Comparison of ENCODE assay signal across 12 cellular contexts in the genomic region with DNA sequence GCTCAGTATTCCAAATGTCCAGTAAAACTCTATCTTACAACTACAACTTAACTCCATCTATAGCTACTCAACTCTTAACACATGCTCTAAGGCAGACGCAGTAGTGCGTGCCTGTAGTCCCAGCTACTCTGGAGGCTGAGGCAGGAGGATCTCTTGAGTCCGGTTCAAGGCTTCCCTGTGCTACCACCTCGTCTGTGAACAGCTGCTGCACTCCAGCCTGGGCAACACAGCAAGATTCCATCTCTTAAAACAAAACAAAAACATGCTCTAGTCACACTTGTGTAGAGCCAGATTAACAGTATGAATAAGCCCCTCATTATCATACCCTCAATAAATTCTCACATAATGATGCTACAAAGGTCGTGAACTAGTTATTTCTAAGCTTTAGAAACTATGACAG. TPM values are rescaled to one million over a fixed set of nuclear protein-coding genes. Genes with fewer than 3 reads are reported as not detected.
DNase-seq lines count a peak whose midpoint lies in the region; ATAC-seq and TF ChIP-seq lines count a peak whose summit lies in the region.
"Had no signal": no experiment of that assay in that cellular context is flagged by ENCODE, and none has a peak within 500 bp of the region (broad histone marks: within the 10 kb centered on the region; RNA-seq: fewer than 3 reads in every experiment).

No MANE protein-coding gene starts in this region.

- H3K79me2 ChIP-seq in H9 (ENCODE audit: insufficient read depth, low read length): peaks cover 66% of the 10 kb centered on the region

- H4K5ac ChIP-seq in H9 (ENCODE audit: insufficient read length, low read depth, low read length): no peak overlapping the region

- no peak overlapping the region for H2BK5ac ChIP-seq in H9 (ENCODE audit: insufficient read length, low read length)

- H2BK15ac ChIP-seq in H9 (ENCODE audit: low read depth, low read length): no peak overlapping the region

- H3K23me2 ChIP-seq in H9 (ENCODE audit: insufficient read length, low read depth, low read length, poor library complexity, severe bottlenecking): peaks cover 14% of the 10 kb centered on the region

- no peak overlapping the region for H3K18ac ChIP-seq in H9 (ENCODE audit: insufficient read length, low read depth, low read length)

- peaks cover 7% of the 10 kb centered on the region for H3K79me1 ChIP-seq in H9 (ENCODE audit: insufficient read depth, low read depth, low read length, poor library complexity, severe bottlenecking)

- intact Hi-C loops in A673 (cut with micrococcal nuclease; ENCODE audit: unreplicated experiment): loop anchor here (10.0 kb wide), 1 partner anchor 64 kb away; no protein-coding TSS in a partner anchor
- intact Hi-C loops in activated T-helper 2 cell treated with anti-CD3 and anti-CD28 coated beads, Interferon-gamma antibody, Interleukin-2, Interleukin-4, amounts not matched to agents 10 μg/mL and 5 μg/mL and 100 μg/mL, durations not matched to agents 14 hours and 24 hours and 36 hours (cut with micrococcal nuclease): no loop called here

- POLR2A ChIA-PET in A673 (lab: Charles Lee; ENCODE audit: low non-redundant PET): interaction anchor here (0.6 kb wide), 1 partner anchor 78 kb away, joined by 3 read pairs; no protein-coding TSS in a partner anchor

- CTCF ChIA-PET in A673 (lab: Charles Lee): no interaction called here

- H3T11ph ChIP-seq in H9 (ENCODE audit: low read length): no peak overlapping the region

- H2AK5ac ChIP-seq in H9 (ENCODE audit: insufficient read length, low read length): no peak overlapping the region

- H3K36me3 ChIP-seq in A673 (ENCODE audit: insufficient read depth, low read length, poor library complexity, severe bottlenecking) (peaks cover 52% of the 10 kb centered on the region), muscle layer of colon (ENCODE audit: insufficient read depth, low read length) (peaks cover 21% of the 10 kb centered on the region)

- no peaks in the 10 kb centered on the region; a peak in 1 of 5 replicates for H3K9me3 Mint-ChIP-seq in H9
- H3K9me3 Mint-ChIP-seq in activated T-helper 2 cell treated with anti-CD3 and anti-CD28 coated beads, Interferon-gamma antibody, Interleukin-2, Interleukin-4, amounts not matched to agents 10 μg/mL and 5 μg/mL and 100 μg/mL, durations not matched to agents 14 hours and 24 hours and 36 hours: no peaks in the 10 kb centered on the region

- no peak overlapping the region for H2BK120ac ChIP-seq in H9 (ENCODE audit: low read depth, low read length, poor library complexity, severe bottlenecking)

- no peaks in the 10 kb centered on the region for H3K27me3 Mint-ChIP-seq in H9 (ENCODE audit: low read depth)
- no peaks in the 10 kb centered on the region for H3K27me3 Mint-ChIP-seq in activated T-helper 2 cell treated with anti-CD3 and anti-CD28 coated beads, Interferon-gamma antibody, Interleukin-2, Interleukin-4, amounts not matched to agents 10 μg/mL and 5 μg/mL and 100 μg/mL, durations not matched to agents 14 hours and 24 hours and 36 hours (ENCODE audit: low read depth)

- no peaks in the 10 kb centered on the region for H4K20me1 ChIP-seq in H9 (ENCODE audit: control insufficient read depth, insufficient read depth, insufficient read length)

- no TSS peak for BruUV-seq in A673 (replicated peaks; lab: Mats Ljungman, UMichigan)

- no peak overlapping the region for H3K9ac ChIP-seq in H9 (ENCODE audit: extremely low read depth, insufficient read length, low read length)
- H3K9ac ChIP-seq in muscle layer of colon (ENCODE audit: low read length): peak overlapping the region; percentile 23

- H3K4me1 ChIP-seq in A673 (ENCODE audit: insufficient read depth, low read length, poor library complexity, severe bottlenecking): peaks cover 17% of the 10 kb centered on the region
- H3K4me1 ChIP-seq in H9 (ENCODE audit: insufficient read depth, low read length): no peaks in the 10 kb centered on the region
- H3K4me1 ChIP-seq in muscle layer of colon (ENCODE audit: insufficient read depth, low read length): peaks cover 37% of the 10 kb centered on the region

- ATAC-seq in omental fat pad (ENCODE audit: low FRiP score): no peak
- no peak for ATAC-seq in GM19397 (IDR thresholded peaks at IDR 0.05; ENCODE audit: unreplicated experiment)

- no peak overlapping the region for H4K91ac ChIP-seq in H9 (ENCODE audit: insufficient read length, low read depth, low read length)

- H3K23ac ChIP-seq in H9 (ENCODE audit: insufficient read length, low read depth, low read length): no peak overlapping the region

- H3K9me3 ChIP-seq in A673 (ENCODE audit: low read depth, low read length, poor library complexity, severe bottlenecking) (no peaks in the 10 kb centered on the region), H9 (ENCODE audit: control insufficient read depth, low read depth, low read length) (no peaks in the 10 kb centered on the region), muscle layer of colon (ENCODE audit: low read length) (no peaks in the 10 kb centered on the region)
- H3K9me3 ChIP-seq: upper lobe of left lung had no signal

- no peak for TF ChIP-seq CTCF in A673 (conservative IDR thresholded peaks at IDR 0.05; ENCODE audit: low read depth, low read length)
- TF ChIP-seq CTCF in H9 (conservative IDR thresholded peaks at IDR 0.05): no peak
- TF ChIP-seq CTCF in omental fat pad (IDR thresholded peaks at IDR 0.05): no peak

- peak overlapping the region; percentile 92 for H3K4me3 ChIP-seq in A673 (ENCODE audit: low read depth, low read length, poor library complexity, severe bottlenecking)
- no peak overlapping the region for H3K4me3 ChIP-seq in muscle layer of colon (ENCODE audit: low read depth in 1 of 2, low read length in 2 of 2)

- H3K36me3 Mint-ChIP-seq in H9 (ENCODE audit: insufficient read depth in 1 of 3, low read depth in 3 of 3): peaks cover 36 to 67% (median 65%) of the 10 kb centered on the region in 3 experiments
- H3K36me3 Mint-ChIP-seq in activated T-helper 2 cell treated with anti-CD3 and anti-CD28 coated beads, Interferon-gamma antibody, Interleukin-2, Interleukin-4, amounts not matched to agents 10 μg/mL and 5 μg/mL and 100 μg/mL, durations not matched to agents 14 hours and 24 hours and 36 hours (ENCODE audit: low read depth): peaks cover 60% of the 10 kb centered on the region

- peak overlapping the region in 2 of 3 experiments; percentile 11 to 72; a peak in 1 of 7 replicates for H3K27ac Mint-ChIP-seq in H9
- H3K27ac Mint-ChIP-seq in activated T-helper 2 cell treated with anti-CD3 and anti-CD28 coated beads, Interferon-gamma antibody, Interleukin-2, Interleukin-4, amounts not matched to agents 10 μg/mL and 5 μg/mL and 100 μg/mL, durations not matched to agents 14 hours and 24 hours and 36 hours: peak overlapping the region; percentile 65

- DNase-seq in A673 (ENCODE audit: low spot score): no peak
- DNase-seq in H9: no peak
- no peak for DNase-seq in activated T-helper 2 cell treated with anti-CD3 and anti-CD28 coated beads, Interferon-gamma antibody, Interleukin-2, Interleukin-4, amounts not matched to agents 10 μg/mL and 5 μg/mL and 100 μg/mL, durations not matched to agents 14 hours and 24 hours and 36 hours (ENCODE audit: low spot score)
- DNase-seq in DMS 273 treated with DMSO at 0.1 percent for 48 hours (lab: John Stamatoyannopoulos, UW): no peak
- DNase-seq in omental fat pad (ENCODE audit: low spot score): no peak
- no peak for DNase-seq in foreskin melanocyte
- DNase-seq: activated CD4-positive, alpha-beta T cell treated with anti-CD3 and anti-CD28 coated beads for 48 hours; NCI-H1436 treated with DMSO at 0.1 percent for 48 hours; upper lobe of left lung had no signal

- H2BK20ac ChIP-seq in H9 (ENCODE audit: low read depth, low read length, poor library complexity, severe bottlenecking): no peak overlapping the region

- no peak overlapping the region for H2AFZ ChIP-seq in H9 (ENCODE audit: low read length)

- peak overlapping the region; percentile 17 to 61; a peak in 3 of 5 replicates for H3K4me3 Mint-ChIP-seq in H9
- H3K4me3 Mint-ChIP-seq in activated T-helper 2 cell treated with anti-CD3 and anti-CD28 coated beads, Interferon-gamma antibody, Interleukin-2, Interleukin-4, amounts not matched to agents 10 μg/mL and 5 μg/mL and 100 μg/mL, durations not matched to agents 14 hours and 24 hours and 36 hours (ENCODE audit: low read depth): peak overlapping the region; percentile 98

- H2BK12ac ChIP-seq in H9 (ENCODE audit: insufficient read length, low read depth, low read length): no peak overlapping the region

- no peak overlapping the region for H3K4ac ChIP-seq in H9 (ENCODE audit: low read depth, low read length)

- no CpG with 5 or more reads among the region's 5 CpGs for WGBS in H9 (ENCODE audit: extremely low coverage, insufficient read length, low lambda C conversion rate)

- no peak overlapping the region for H3K56ac ChIP-seq in H9 (ENCODE audit: insufficient read length, low read depth, low read length)

- H3K4me1 Mint-ChIP-seq in H9: peaks cover 23 to 31% of the 10 kb centered on the region in 2 experiments
- peaks cover 43% of the 10 kb centered on the region for H3K4me1 Mint-ChIP-seq in activated T-helper 2 cell treated with anti-CD3 and anti-CD28 coated beads, Interferon-gamma antibody, Interleukin-2, Interleukin-4, amounts not matched to agents 10 μg/mL and 5 μg/mL and 100 μg/mL, durations not matched to agents 14 hours and 24 hours and 36 hours (ENCODE audit: low read depth)

- no peak overlapping the region for H4K8ac ChIP-seq in H9 (replicated peaks; ENCODE audit: insufficient read length, low read depth, low read length)

- no peak overlapping the region for H3K14ac ChIP-seq in H9 (ENCODE audit: insufficient read depth, low read length)

- H3K4me2 ChIP-seq in H9 (ENCODE audit: insufficient read depth, insufficient read length, low read length): no peak overlapping the region

- H3K27ac ChIP-seq in A673 (ENCODE audit: low read depth, low read length, poor library complexity, severe bottlenecking): no peak overlapping the region
- no peak overlapping the region for H3K27ac ChIP-seq in H9 (ENCODE audit: insufficient read length, low read depth, low read length)
- peak overlapping the region; percentile 48 for H3K27ac ChIP-seq in muscle layer of colon (ENCODE audit: low read depth, low read length)

- no peaks in the 10 kb centered on the region for H3K27me3 ChIP-seq in A673 (replicated peaks; ENCODE audit: insufficient read depth, low read depth, low read length, poor library complexity)
- H3K27me3 ChIP-seq in H9 (ENCODE audit: insufficient read depth, low read length): no peaks in the 10 kb centered on the region
- H3K27me3 ChIP-seq in muscle layer of colon (ENCODE audit: control insufficient read depth in 1 of 2, insufficient read depth in 2 of 2, low read length in 2 of 2): no peaks in the 10 kb centered on the region
- H3K27me3 ChIP-seq: cardiac muscle cell, upper lobe of left lung had no signal

RNA-seq across cellular contexts. Expression of a gene that starts 3.6 kb away (rescaled TPM):
- total RNA-seq in A673 (2021) (122 and 127 TPM in 2 replicates), H9 (2021) (95.7 and 96.4 TPM in 2 replicates), omental fat pad (10 to 100 TPM; 42.9 to 61.4 (median 54.9) TPM)
- total RNA-seq in activated T-helper 2 cell treated with anti-CD3 and anti-CD28 coated beads, Interferon-gamma antibody, Interleukin-2, Interleukin-4, amounts not matched to agents 10 μg/mL and 5 μg/mL and 100 μg/mL, durations not matched to agents 14 hours and 24 hours and 36 hours: 99.6 and 101 TPM in 2 replicates

RNA-seq across cellular contexts. Expression of a gene that starts 39.0 kb away (rescaled TPM):
- total RNA-seq in A673 (2021) (53.0 and 56.3 TPM in 2 replicates), H9 (2021) (46.4 and 48.9 TPM in 2 replicates), omental fat pad (10 to 100 TPM; 51.9 to 91.9 (median 78.3) TPM)
- 68.6 and 74.5 TPM in 2 replicates for total RNA-seq in activated T-helper 2 cell treated with anti-CD3 and anti-CD28 coated beads, Interferon-gamma antibody, Interleukin-2, Interleukin-4, amounts not matched to agents 10 μg/mL and 5 μg/mL and 100 μg/mL, durations not matched to agents 14 hours and 24 hours and 36 hours

RNA-seq across cellular contexts. Expression of a gene that starts 59.9 kb away (rescaled TPM):
- total RNA-seq in A673 (2021) (48.9 and 51.9 TPM in 2 replicates), H9 (2021) (24.9 and 26.7 TPM in 2 replicates), omental fat pad (10 to 100 TPM; 29.5 to 51.6 (median 40.1) TPM)
- 43.3 and 43.9 TPM in 2 replicates for total RNA-seq in activated T-helper 2 cell treated with anti-CD3 and anti-CD28 coated beads, Interferon-gamma antibody, Interleukin-2, Interleukin-4, amounts not matched to agents 10 μg/mL and 5 μg/mL and 100 μg/mL, durations not matched to agents 14 hours and 24 hours and 36 hours
